Comparison of ENCODE assay signal across 16 cellular contexts in genomic region chr6:109816452-109817374, GRCh38.
A peak's percentile ranks its signal among the peaks of the same experiment; 100 is the strongest.
DNase-seq lines count a peak whose midpoint lies in the region; ATAC-seq lines count a peak whose summit lies in the region.
"Had no signal": no experiment of that assay in that cellular context is flagged by ENCODE, and none has a peak within 500 bp of the region (broad histone marks: within the 10 kb centered on the region; RNA-seq: fewer than 3 reads in every experiment).

No MANE protein-coding gene starts in this region.

- ATAC-seq in left ventricle myocardium superior (peak; percentile 88), GM21515 (IDR thresholded peaks at IDR 0.05; ENCODE audit: unreplicated experiment) (no peak)
- ATAC-seq: stimulated activated naive B cell treated with anti-CD40 and anti-IgM and Interleukin-4, amounts not matched to agents 10 μg/mL and 1 μg/mL and 100 μg/mL, for 72 hours had no signal

- DNase-seq in DMS53 (lab: John Stamatoyannopoulos, UW) (peak; percentile 96), NCI-H187 treated with DMSO at 0.1 percent for 48 hours (lab: John Stamatoyannopoulos, UW) (peak; percentile 81), NCI-H69 (lab: John Stamatoyannopoulos, UW) (peak; percentile 96), left ventricle myocardium superior (no peak), NOMO-1 treated with DMSO at 0.1 percent for 48 hours (lab: John Stamatoyannopoulos, UW; ENCODE audit: unreplicated experiment) (no peak)
- no peak for DNase-seq in activated effector memory CD4-positive, alpha-beta T cell treated with Interleukin-2 at 50 U/mL for 16 hours
- no peak for DNase-seq in activated CD4-positive, CD25-positive, alpha-beta regulatory T cell treated with anti-CD3 and anti-CD28 coated beads, Interleukin-2, amount 50 U/mL, for 72 hours
- DNase-seq: activated naive CD4-positive, alpha-beta T cell; EL; GOT3; KG1; kidney; SK-N-SH; stimulated activated CD4-positive, alpha-beta T cell treated with anti-CD3 and anti-CD28 coated beads, Interleukin-4, amount 100 ng/mL, for 24 hours; stimulated activated naive B cell treated with anti-CD40 and anti-IgM and Interleukin-4, amounts not matched to agents 10 μg/mL and 1 μg/mL and 100 μg/mL, for 72 hours had no signal

- intact Hi-C loops in left ventricle myocardium superior (cut with micrococcal nuclease), result no loop called here

Comparison
In these comparisons a context has a peak if more than half of its experiments do, and no peak if none do; other contexts are left out.
1. DNase-seq: peak in DMS53 (single experiment), NCI-H187 treated with DMSO at 0.1 percent for 48 hours (single experiment) and NCI-H69 (single experiment); none in left ventricle myocardium superior (single experiment), NOMO-1 treated with DMSO at 0.1 percent for 48 hours (single experiment), activated effector memory CD4-positive, alpha-beta T cell treated with Interleukin-2 at 50 U/mL for 16 hours (single experiment) and activated CD4-positive, CD25-positive, alpha-beta regulatory T cell treated with anti-CD3 and anti-CD28 coated beads, Interleukin-2, amount 50 U/mL, for 72 hours (single experiment).